1 cellular context compared by ENCODE assay signal in the genomic region with DNA sequence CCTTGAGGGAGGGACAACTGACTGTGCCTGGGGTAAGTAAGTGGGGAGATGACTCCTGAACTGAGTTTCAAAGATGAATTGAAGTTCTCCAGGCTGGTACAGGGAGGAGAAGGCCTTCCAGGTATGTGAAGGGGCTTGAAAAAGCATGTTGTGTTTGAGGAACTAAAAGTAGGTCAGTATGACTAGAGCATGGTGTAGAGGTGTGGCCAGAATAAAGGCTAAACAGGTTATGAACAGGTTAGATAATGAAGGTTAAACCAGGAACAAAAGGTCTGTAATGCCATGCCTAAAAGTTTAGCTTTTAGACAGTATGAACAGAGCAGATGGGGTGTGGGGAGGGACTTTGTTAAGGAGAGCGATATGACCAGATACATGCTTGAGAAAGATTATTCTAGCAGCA.
TF ChIP-seq lines count a peak whose summit lies in the region.

No MANE protein-coding gene starts in this region.

TF ChIP-seq in K562, 482 proteins besides CTCF, POLR2A, EP300 and RAD21:
- TF ChIP-seq NCOA4 (IDR thresholded peaks at IDR 0.05; ENCODE audit: partially characterized antibody): no peak
- TF ChIP-seq, protein P1, sequence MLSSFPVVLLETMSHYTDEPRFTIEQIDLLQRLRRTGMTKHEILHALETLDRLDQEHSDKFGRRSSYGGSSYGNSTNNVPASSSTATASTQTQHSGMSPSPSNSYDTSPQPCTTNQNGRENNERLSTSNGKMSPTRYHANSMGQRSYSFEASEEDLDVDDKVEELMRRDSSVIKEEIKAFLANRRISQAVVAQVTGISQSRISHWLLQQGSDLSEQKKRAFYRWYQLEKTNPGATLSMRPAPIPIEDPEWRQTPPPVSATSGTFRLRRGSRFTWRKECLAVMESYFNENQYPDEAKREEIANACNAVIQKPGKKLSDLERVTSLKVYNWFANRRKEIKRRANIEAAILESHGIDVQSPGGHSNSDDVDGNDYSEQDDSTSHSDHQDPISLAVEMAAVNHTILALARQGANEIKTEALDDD (IDR thresholded peaks at IDR 0.05): 0 out of 2 replicates have a peak, but pooled peaks have one; percentile 16
- TF ChIP-seq, protein P2, sequence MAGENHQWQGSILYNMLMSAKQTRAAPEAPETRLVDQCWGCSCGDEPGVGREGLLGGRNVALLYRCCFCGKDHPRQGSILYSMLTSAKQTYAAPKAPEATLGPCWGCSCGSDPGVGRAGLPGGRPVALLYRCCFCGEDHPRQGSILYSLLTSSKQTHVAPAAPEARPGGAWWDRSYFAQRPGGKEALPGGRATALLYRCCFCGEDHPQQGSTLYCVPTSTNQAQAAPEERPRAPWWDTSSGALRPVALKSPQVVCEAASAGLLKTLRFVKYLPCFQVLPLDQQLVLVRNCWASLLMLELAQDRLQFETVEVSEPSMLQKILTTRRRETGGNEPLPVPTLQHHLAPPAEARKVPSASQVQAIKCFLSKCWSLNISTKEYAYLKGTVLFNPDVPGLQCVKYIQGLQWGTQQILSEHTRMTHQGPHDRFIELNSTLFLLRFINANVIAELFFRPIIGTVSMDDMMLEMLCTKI (IDR thresholded peaks at IDR 0.05; ENCODE audit: partially characterized antibody): no peak
